ENCODE assay signal across 9 cellular contexts in the genomic region with DNA sequence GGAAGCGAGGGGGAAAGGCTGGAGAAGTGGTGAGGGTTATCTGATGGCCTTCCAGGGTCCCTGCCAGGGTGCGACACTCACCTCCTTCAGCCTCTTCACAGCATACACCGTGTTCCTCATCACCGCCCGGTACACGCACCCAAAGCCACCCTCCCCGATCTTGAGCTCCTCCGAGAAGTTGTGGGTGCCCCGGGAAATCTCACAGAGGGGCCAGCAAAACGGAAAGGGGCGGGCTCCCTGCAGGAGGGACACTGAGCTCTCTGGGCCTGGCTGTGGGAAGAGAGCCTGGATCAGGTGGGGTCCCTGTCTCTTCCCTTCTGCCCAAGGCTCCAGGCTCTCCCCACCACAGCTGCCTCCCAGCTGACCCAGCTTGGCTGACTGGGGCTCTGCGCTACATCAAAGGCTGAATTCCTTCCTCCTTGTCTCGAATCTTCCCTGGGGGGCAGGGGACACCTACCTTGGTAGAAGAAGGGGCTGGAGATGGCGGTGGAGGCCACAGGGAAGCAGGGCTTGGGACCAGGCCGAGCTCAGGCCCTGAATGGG. TPM values are rescaled to one million over a fixed set of nuclear protein-coding genes. Genes with fewer than 3 reads are reported as not detected.
A peak's percentile ranks its signal among the peaks of the same experiment; 100 is the strongest.
DNase-seq lines count a peak whose midpoint lies in the region; ATAC-seq and TF ChIP-seq lines count a peak whose summit lies in the region.
"Had no signal": no experiment of that assay in that cellular context is flagged by ENCODE, and none has a peak within 500 bp of the region (broad histone marks: within the 10 kb centered on the region; RNA-seq: fewer than 3 reads in every experiment).

No MANE protein-coding gene starts in this region.

- peaks cover 12% of the 10 kb centered on the region; the same call in 1 of the 2 replicates for H3K4me1 ChIP-seq in iPS-20b (ENCODE audit: insufficient read depth, low read length)
- peaks cover 28% of the 10 kb centered on the region for H3K4me1 ChIP-seq in stomach smooth muscle (ENCODE audit: control insufficient read depth, insufficient read depth, low read length)
- H3K4me1 ChIP-seq in foreskin keratinocyte = no peaks in the 10 kb centered on the region

- H3K27ac Mint-ChIP-seq in activated T-helper 1 cell treated with anti-CD3 and anti-CD28 coated beads, Interleukin-12 subunit alpha, Interleukin-12 subunit beta, Interleukin-2, Interleukin-4 antibody, amounts not matched to agents 30 ng/mL and 10 ng/mL and 1 ng/mL, durations not matched to agents 14 hours and 24 hours and 36 hours = peak overlapping the region; percentile 89

- peak overlapping the region; percentile 52; the same call in 1 of the 2 replicates for H3K4me3 ChIP-seq in iPS-20b (ENCODE audit: low read length)
- peak overlapping the region; percentile 49 to 68 for H3K4me3 ChIP-seq in stomach smooth muscle (ENCODE audit: low read length in 2 of 2)

- peaks cover 4% of the 10 kb centered on the region for H3K4me1 Mint-ChIP-seq in activated T-helper 1 cell treated with anti-CD3 and anti-CD28 coated beads, Interleukin-12 subunit alpha, Interleukin-12 subunit beta, Interleukin-2, Interleukin-4 antibody, amounts not matched to agents 30 ng/mL and 10 ng/mL and 1 ng/mL, durations not matched to agents 14 hours and 24 hours and 36 hours (ENCODE audit: low read depth)

- no peaks in the 10 kb centered on the region for H3K27me3 ChIP-seq in iPS-20b (ENCODE audit: insufficient read depth, low read length)
- peaks cover 0 to 7% of the 10 kb centered on the region in 2 donors for H3K27me3 ChIP-seq in stomach smooth muscle (ENCODE audit: control insufficient read depth in 1 of 2, insufficient read depth in 2 of 2, low read length in 2 of 2)
- no peaks in the 10 kb centered on the region for H3K27me3 ChIP-seq in foreskin keratinocyte

- peak overlapping the region; percentile 91 for H3K4me3 Mint-ChIP-seq in activated T-helper 1 cell treated with anti-CD3 and anti-CD28 coated beads, Interleukin-12 subunit alpha, Interleukin-12 subunit beta, Interleukin-2, Interleukin-4 antibody, amounts not matched to agents 30 ng/mL and 10 ng/mL and 1 ng/mL, durations not matched to agents 14 hours and 24 hours and 36 hours

- no peaks in the 10 kb centered on the region for H3K9me3 Mint-ChIP-seq in activated T-helper 1 cell treated with anti-CD3 and anti-CD28 coated beads, Interleukin-12 subunit alpha, Interleukin-12 subunit beta, Interleukin-2, Interleukin-4 antibody, amounts not matched to agents 30 ng/mL and 10 ng/mL and 1 ng/mL, durations not matched to agents 14 hours and 24 hours and 36 hours

- peak; percentile 21 for DNase-seq in SIG-M5 treated with dmso at 0.1 percent for 504 hours (lab: John Stamatoyannopoulos, UW; ENCODE audit: unreplicated experiment)
- DNase-seq in SIG-M5 (lab: John Stamatoyannopoulos, UW) = no peak
- no peak for DNase-seq in activated T-helper 1 cell treated with anti-CD3 and anti-CD28 coated beads, Interleukin-12 subunit alpha, Interleukin-12 subunit beta, Interleukin-2, Interleukin-4 antibody, amounts not matched to agents 30 ng/mL and 10 ng/mL and 1 ng/mL, durations not matched to agents 14 hours and 24 hours and 36 hours (ENCODE audit: low spot score)
- no peak for DNase-seq in foreskin keratinocyte
- DNase-seq in iPS-NIHi7 (ENCODE audit: extremely low spot score) = no peak
- DNase-seq: KBM-7 had no signal

- H3K27me3 Mint-ChIP-seq in activated T-helper 1 cell treated with anti-CD3 and anti-CD28 coated beads, Interleukin-12 subunit alpha, Interleukin-12 subunit beta, Interleukin-2, Interleukin-4 antibody, amounts not matched to agents 30 ng/mL and 10 ng/mL and 1 ng/mL, durations not matched to agents 14 hours and 24 hours and 36 hours (ENCODE audit: insufficient read depth) = no peaks in the 10 kb centered on the region

- intact Hi-C loops in activated T-helper 1 cell treated with anti-CD3 and anti-CD28 coated beads, Interleukin-12 subunit alpha, Interleukin-12 subunit beta, Interleukin-2, Interleukin-4 antibody, amounts not matched to agents 30 ng/mL and 10 ng/mL and 1 ng/mL, durations not matched to agents 14 hours and 24 hours and 36 hours (cut with micrococcal nuclease) = loop anchor here (1.0 kb wide), 1 partner anchor 92 kb away; a partner anchor contains a TSS

- H3K9me3 ChIP-seq in iPS-20b (ENCODE audit: insufficient read depth, low read depth, low read length) (no peaks in the 10 kb centered on the region), stomach smooth muscle (ENCODE audit: control insufficient read depth in 2 of 2, low read length in 2 of 2) (no peaks in the 10 kb centered on the region)

- ATAC-seq in foreskin keratinocyte (no peak), HG03460 (IDR thresholded peaks at IDR 0.05; ENCODE audit: unreplicated experiment) (no peak)

- H3K9ac ChIP-seq in iPS-20b (ENCODE audit: low read depth, low read length) (no peak overlapping the region; the same call in 1 of the 2 replicates), stomach smooth muscle (ENCODE audit: low read length in 2 of 2) (peak overlapping the region; percentile 60 to 69)

- H3K36me3 ChIP-seq in iPS-20b (ENCODE audit: insufficient read depth, low read depth, low read length) (peaks cover 9% of the 10 kb centered on the region; the same call in 1 of the 2 replicates), stomach smooth muscle (ENCODE audit: control insufficient read depth in 2 of 2, insufficient read depth in 2 of 2, low read length in 2 of 2) (no peaks in the 10 kb centered on the region)

- TF ChIP-seq CTCF in foreskin keratinocyte (conservative IDR thresholded peaks at IDR 0.05) = no peak

- peaks cover 6% of the 10 kb centered on the region for H3K36me3 Mint-ChIP-seq in activated T-helper 1 cell treated with anti-CD3 and anti-CD28 coated beads, Interleukin-12 subunit alpha, Interleukin-12 subunit beta, Interleukin-2, Interleukin-4 antibody, amounts not matched to agents 30 ng/mL and 10 ng/mL and 1 ng/mL, durations not matched to agents 14 hours and 24 hours and 36 hours (ENCODE audit: low read depth)

- no peak overlapping the region for H3K27ac ChIP-seq in iPS-20b (ENCODE audit: low read length)
- H3K27ac ChIP-seq in stomach smooth muscle (ENCODE audit: low read length) = peak overlapping the region; percentile 24
- no peak overlapping the region for H3K27ac ChIP-seq in foreskin keratinocyte

RNA-seq across cellular contexts. Expression of a gene that starts 1.1 kb away (rescaled TPM):
- total RNA-seq in activated T-helper 1 cell treated with anti-CD3 and anti-CD28 coated beads, Interleukin-12 subunit alpha, Interleukin-12 subunit beta, Interleukin-2, Interleukin-4 antibody, amounts not matched to agents 30 ng/mL and 10 ng/mL and 1 ng/mL, durations not matched to agents 14 hours and 24 hours and 36 hours = 165 and 172 TPM in 2 replicates
- 161 and 174 TPM in 2 replicates for total RNA-seq in foreskin keratinocyte
- polyA plus RNA-seq in foreskin keratinocyte = 168 and 175 TPM in 2 replicates

RNA-seq across cellular contexts. Expression of a gene that starts 46.0 kb away (rescaled TPM):
- 3.4 and 4.6 TPM in 2 replicates for total RNA-seq in activated T-helper 1 cell treated with anti-CD3 and anti-CD28 coated beads, Interleukin-12 subunit alpha, Interleukin-12 subunit beta, Interleukin-2, Interleukin-4 antibody, amounts not matched to agents 30 ng/mL and 10 ng/mL and 1 ng/mL, durations not matched to agents 14 hours and 24 hours and 36 hours
- total RNA-seq in foreskin keratinocyte = 3.9 TPM in 2 replicates
- polyA plus RNA-seq in foreskin keratinocyte = 5.0 and 5.4 TPM in 2 replicates

RNA-seq across cellular contexts. Expression of a gene that starts 47.0 kb away (rescaled TPM):
- 105 and 106 TPM in 2 replicates for total RNA-seq in activated T-helper 1 cell treated with anti-CD3 and anti-CD28 coated beads, Interleukin-12 subunit alpha, Interleukin-12 subunit beta, Interleukin-2, Interleukin-4 antibody, amounts not matched to agents 30 ng/mL and 10 ng/mL and 1 ng/mL, durations not matched to agents 14 hours and 24 hours and 36 hours
- total RNA-seq in foreskin keratinocyte = 42.9 and 46.0 TPM in 2 replicates
- polyA plus RNA-seq in foreskin keratinocyte = 22.0 and 23.2 TPM in 2 replicates
